18 cellular contexts compared by ENCODE assay signal in genomic region chr6:110646419-110646698, GRCh38.
"Had no signal": no experiment of that assay in that cellular context is flagged by ENCODE, and none has a peak within 500 bp of the region (broad histone marks: within the 10 kb centered on the region; RNA-seq: fewer than 3 reads in every experiment).

No MANE protein-coding gene starts in this region.

- FAIRE-seq: endothelial cell of umbilical vein, islet of Langerhans, small intestine, urothelium cell line had no signal

- H3K4me3 Mint-ChIP-seq: naive thymus-derived CD8-positive, alpha-beta T cell; neural crest cell; type B pancreatic cell had no signal

- H3K27ac ChIP-seq: foreskin keratinocyte, ovary, right atrium auricular region, suprapubic skin, thyroid gland had no signal

- H3K27me3 ChIP-seq: foreskin keratinocyte, ovary, right atrium auricular region, suprapubic skin, thyroid gland had no signal

- H3K4me3 ChIP-seq: mucosa of descending colon, ovary, right atrium auricular region, suprapubic skin, thyroid gland had no signal

- H3K4me1 Mint-ChIP-seq: naive thymus-derived CD8-positive, alpha-beta T cell had no signal

- H3K9me3 Mint-ChIP-seq: neural crest cell, type B pancreatic cell had no signal

- DNase-seq: foreskin keratinocyte; mammary epithelial cell; mucosa of descending colon; naive thymus-derived CD8-positive, alpha-beta T cell; nucleus accumbens; ovary; small intestine; stimulated activated CD4-positive, alpha-beta T cell treated with anti-CD3 and anti-CD28 coated beads, Interleukin-12 subunit alpha, Interleukin-12 subunit beta, amount 100 ng/mL, for 4 hours; stimulated activated naive CD4-positive, alpha-beta T cell treated with Interleukin-2 at 50 U/mL for 16 hours; thyroid gland had no signal

- H3K36me3 ChIP-seq: ovary had no signal

- ATAC-seq: foreskin keratinocyte; left lobe of liver; mucosa of descending colon; naive thymus-derived CD8-positive, alpha-beta T cell had no signal

- H3K4me1 ChIP-seq: foreskin keratinocyte, suprapubic skin, thyroid gland had no signal

- H3K27me3 Mint-ChIP-seq: naive thymus-derived CD8-positive, alpha-beta T cell; type B pancreatic cell had no signal

- H3K9me3 ChIP-seq: mucosa of descending colon, ovary, right atrium auricular region, suprapubic skin, thyroid gland had no signal

- H3K27ac Mint-ChIP-seq: naive thymus-derived CD8-positive, alpha-beta T cell; type B pancreatic cell had no signal
